3 cellular contexts compared by ENCODE assay signal in genomic region chr6:101531538-101531937, GRCh38.
"Had no signal": no experiment of that assay in that cellular context is flagged by ENCODE, and none has a peak within 500 bp of the region (broad histone marks: within the 10 kb centered on the region; RNA-seq: fewer than 3 reads in every experiment).

No MANE protein-coding gene starts in this region.

- ATAC-seq: GM12878 had no signal

- DNase-seq: GDM1, GF-D8 had no signal

- H3K4me3 ChIP-seq: GM12878 had no signal
